ENCODE assay signal across 1 cellular context in the genomic region with DNA sequence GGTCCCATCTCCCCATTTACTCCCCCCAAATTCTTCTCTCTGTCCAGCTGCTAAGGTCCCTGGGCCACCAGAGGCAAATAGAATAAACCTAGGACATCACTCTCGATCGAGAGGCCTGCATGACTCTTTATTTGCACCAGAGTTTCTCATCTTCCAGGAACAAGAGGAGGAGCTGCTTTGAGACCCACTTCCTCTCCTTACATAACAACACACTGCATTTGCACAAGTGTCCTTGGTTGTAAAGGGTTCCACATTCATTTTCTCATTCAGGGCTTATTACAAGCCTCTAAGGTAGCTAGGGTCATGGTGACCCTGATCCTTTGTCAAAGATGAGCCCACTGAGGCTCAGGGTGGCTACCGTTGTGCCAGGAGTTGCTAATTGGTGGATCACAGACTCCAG.
TF ChIP-seq lines count a peak whose summit lies in the region.

No MANE protein-coding gene starts in this region.

TF ChIP-seq in GM23338, 12 proteins besides CTCF, POLR2A, EP300 and RAD21 (continued from another document):
- TF ChIP-seq, protein P1, sequence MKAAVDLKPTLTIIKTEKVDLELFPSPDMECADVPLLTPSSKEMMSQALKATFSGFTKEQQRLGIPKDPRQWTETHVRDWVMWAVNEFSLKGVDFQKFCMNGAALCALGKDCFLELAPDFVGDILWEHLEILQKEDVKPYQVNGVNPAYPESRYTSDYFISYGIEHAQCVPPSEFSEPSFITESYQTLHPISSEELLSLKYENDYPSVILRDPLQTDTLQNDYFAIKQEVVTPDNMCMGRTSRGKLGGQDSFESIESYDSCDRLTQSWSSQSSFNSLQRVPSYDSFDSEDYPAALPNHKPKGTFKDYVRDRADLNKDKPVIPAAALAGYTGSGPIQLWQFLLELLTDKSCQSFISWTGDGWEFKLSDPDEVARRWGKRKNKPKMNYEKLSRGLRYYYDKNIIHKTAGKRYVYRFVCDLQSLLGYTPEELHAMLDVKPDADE (IDR thresholded peaks at IDR 0.05): no peak
- TF ChIP-seq STAT1 (IDR thresholded peaks at IDR 0.05; ENCODE audit: unreplicated experiment): no peak
- TF ChIP-seq POLR2AphosphoS5 (IDR thresholded peaks at IDR 0.05; ENCODE audit: low read depth): no peak
- TF ChIP-seq, protein P2, sequence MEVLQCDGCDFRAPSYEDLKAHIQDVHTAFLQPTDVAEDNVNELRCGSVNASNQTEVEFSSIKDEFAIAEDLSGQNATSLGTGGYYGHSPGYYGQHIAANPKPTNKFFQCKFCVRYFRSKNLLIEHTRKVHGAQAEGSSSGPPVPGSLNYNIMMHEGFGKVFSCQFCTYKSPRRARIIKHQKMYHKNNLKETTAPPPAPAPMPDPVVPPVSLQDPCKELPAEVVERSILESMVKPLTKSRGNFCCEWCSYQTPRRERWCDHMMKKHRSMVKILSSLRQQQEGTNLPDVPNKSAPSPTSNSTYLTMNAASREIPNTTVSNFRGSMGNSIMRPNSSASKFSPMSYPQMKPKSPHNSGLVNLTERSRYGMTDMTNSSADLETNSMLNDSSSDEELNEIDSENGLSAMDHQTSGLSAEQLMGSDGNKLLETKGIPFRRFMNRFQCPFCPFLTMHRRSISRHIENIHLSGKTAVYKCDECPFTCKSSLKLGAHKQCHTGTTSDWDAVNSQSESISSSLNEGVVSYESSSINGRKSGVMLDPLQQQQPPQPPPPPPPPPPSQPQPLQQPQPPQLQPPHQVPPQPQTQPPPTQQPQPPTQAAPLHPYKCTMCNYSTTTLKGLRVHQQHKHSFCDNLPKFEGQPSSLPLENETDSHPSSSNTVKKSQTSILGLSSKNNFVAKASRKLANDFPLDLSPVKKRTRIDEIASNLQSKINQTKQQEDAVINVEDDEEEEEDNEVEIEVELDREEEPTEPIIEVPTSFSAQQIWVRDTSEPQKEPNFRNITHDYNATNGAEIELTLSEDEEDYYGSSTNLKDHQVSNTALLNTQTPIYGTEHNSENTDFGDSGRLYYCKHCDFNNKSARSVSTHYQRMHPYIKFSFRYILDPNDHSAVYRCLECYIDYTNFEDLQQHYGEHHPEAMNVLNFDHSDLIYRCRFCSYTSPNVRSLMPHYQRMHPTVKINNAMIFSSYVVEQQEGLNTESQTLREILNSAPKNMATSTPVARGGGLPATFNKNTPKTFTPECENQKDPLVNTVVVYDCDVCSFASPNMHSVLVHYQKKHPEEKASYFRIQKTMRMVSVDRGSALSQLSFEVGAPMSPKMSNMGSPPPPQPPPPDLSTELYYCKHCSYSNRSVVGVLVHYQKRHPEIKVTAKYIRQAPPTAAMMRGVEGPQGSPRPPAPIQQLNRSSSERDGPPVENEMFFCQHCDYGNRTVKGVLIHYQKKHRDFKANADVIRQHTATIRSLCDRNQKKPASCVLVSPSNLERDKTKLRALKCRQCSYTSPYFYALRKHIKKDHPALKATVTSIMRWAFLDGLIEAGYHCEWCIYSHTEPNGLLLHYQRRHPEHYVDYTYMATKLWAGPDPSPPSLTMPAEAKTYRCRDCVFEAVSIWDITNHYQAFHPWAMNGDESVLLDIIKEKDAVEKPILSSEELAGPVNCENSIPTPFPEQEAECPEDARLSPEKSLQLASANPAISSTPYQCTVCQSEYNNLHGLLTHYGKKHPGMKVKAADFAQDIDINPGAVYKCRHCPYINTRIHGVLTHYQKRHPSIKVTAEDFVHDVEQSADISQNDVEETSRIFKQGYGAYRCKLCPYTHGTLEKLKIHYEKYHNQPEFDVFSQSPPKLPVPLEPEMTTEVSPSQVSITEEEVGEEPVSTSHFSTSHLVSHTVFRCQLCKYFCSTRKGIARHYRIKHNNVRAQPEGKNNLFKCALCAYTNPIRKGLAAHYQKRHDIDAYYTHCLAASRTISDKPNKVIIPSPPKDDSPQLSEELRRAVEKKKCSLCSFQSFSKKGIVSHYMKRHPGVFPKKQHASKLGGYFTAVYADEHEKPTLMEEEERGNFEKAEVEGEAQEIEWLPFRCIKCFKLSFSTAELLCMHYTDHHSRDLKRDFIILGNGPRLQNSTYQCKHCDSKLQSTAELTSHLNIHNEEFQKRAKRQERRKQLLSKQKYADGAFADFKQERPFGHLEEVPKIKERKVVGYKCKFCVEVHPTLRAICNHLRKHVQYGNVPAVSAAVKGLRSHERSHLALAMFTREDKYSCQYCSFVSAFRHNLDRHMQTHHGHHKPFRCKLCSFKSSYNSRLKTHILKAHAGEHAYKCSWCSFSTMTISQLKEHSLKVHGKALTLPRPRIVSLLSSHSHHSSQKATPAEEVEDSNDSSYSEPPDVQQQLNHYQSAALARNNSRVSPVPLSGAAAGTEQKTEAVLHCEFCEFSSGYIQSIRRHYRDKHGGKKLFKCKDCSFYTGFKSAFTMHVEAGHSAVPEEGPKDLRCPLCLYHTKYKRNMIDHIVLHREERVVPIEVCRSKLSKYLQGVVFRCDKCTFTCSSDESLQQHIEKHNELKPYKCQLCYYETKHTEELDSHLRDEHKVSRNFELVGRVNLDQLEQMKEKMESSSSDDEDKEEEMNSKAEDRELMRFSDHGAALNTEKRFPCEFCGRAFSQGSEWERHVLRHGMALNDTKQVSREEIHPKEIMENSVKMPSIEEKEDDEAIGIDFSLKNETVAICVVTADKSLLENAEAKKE (CRISPR knock-in tag; IDR thresholded peaks at IDR 0.05): no peak
- TF ChIP-seq JUNB (IDR thresholded peaks at IDR 0.05; ENCODE audit: unreplicated experiment): no peak
- no peak for TF ChIP-seq ZNF114 (CRISPR knock-in tag; IDR thresholded peaks at IDR 0.05)
- TF ChIP-seq, protein P3, sequence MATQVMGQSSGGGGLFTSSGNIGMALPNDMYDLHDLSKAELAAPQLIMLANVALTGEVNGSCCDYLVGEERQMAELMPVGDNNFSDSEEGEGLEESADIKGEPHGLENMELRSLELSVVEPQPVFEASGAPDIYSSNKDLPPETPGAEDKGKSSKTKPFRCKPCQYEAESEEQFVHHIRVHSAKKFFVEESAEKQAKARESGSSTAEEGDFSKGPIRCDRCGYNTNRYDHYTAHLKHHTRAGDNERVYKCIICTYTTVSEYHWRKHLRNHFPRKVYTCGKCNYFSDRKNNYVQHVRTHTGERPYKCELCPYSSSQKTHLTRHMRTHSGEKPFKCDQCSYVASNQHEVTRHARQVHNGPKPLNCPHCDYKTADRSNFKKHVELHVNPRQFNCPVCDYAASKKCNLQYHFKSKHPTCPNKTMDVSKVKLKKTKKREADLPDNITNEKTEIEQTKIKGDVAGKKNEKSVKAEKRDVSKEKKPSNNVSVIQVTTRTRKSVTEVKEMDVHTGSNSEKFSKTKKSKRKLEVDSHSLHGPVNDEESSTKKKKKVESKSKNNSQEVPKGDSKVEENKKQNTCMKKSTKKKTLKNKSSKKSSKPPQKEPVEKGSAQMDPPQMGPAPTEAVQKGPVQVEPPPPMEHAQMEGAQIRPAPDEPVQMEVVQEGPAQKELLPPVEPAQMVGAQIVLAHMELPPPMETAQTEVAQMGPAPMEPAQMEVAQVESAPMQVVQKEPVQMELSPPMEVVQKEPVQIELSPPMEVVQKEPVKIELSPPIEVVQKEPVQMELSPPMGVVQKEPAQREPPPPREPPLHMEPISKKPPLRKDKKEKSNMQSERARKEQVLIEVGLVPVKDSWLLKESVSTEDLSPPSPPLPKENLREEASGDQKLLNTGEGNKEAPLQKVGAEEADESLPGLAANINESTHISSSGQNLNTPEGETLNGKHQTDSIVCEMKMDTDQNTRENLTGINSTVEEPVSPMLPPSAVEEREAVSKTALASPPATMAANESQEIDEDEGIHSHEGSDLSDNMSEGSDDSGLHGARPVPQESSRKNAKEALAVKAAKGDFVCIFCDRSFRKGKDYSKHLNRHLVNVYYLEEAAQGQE (IDR thresholded peaks at IDR 0.05; ENCODE audit: unreplicated experiment): no peak
